11 cellular contexts compared by ENCODE assay signal in the genomic region with DNA sequence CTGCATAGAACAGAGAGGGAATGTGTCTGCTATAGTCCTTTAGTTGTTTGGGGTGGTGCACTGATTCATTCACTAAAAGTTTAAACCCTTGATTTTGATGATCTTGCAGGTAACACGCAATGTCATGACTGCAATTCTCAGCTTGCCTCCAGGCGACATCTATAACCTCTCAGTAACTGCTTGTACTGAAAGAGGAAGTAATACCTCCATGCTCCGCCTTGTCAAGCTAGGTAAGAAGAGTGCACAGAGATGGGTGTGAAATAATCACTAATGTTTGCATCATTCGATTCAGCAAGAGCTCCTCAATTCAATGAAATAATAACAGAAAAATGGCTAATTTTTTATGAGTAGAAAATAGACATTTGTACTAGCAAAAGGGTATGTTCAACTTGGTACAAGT.
DNase-seq lines count a peak whose midpoint lies in the region; ATAC-seq and TF ChIP-seq lines count a peak whose summit lies in the region.
"Had no signal": no experiment of that assay in that cellular context is flagged by ENCODE, and none has a peak within 500 bp of the region (broad histone marks: within the 10 kb centered on the region; RNA-seq: fewer than 3 reads in every experiment).

No MANE protein-coding gene starts in this region.

- peaks cover 8% of the 10 kb centered on the region for H3K4me1 ChIP-seq in OCI-LY1 (ENCODE audit: insufficient read depth, low read length, severe bottlenecking)

- H3K4me1 Mint-ChIP-seq in activated T-helper 1 cell treated with anti-CD3 and anti-CD28 coated beads, Interleukin-12 subunit alpha, Interleukin-12 subunit beta, Interleukin-2, Interleukin-4 antibody, amounts not matched to agents 30 ng/mL and 10 ng/mL and 1 ng/mL, durations not matched to agents 14 hours and 24 hours and 36 hours (ENCODE audit: low read depth): no peaks in the 10 kb centered on the region

- H3K9me2 ChIP-seq in OCI-LY1 (ENCODE audit: low read depth, low read length): no peaks in the 10 kb centered on the region

- TF ChIP-seq CTCF in GM12864 (IDR thresholded peaks at IDR 0.05; ENCODE audit: low read depth, low read length, missing control alignments) (peak; percentile 40), OCI-LY1 (IDR thresholded peaks at IDR 0.05; ENCODE audit: low read length) (peak; percentile 14; the same call in 1 of the 2 replicates)

- no peaks in the 10 kb centered on the region for H3K36me3 ChIP-seq in OCI-LY1 (ENCODE audit: insufficient read depth, low read length)
- H3K36me3 ChIP-seq: BLaER1 had no signal

- H3K27ac Mint-ChIP-seq in activated T-helper 1 cell treated with anti-CD3 and anti-CD28 coated beads, Interleukin-12 subunit alpha, Interleukin-12 subunit beta, Interleukin-2, Interleukin-4 antibody, amounts not matched to agents 30 ng/mL and 10 ng/mL and 1 ng/mL, durations not matched to agents 14 hours and 24 hours and 36 hours: no peak overlapping the region
- H3K27ac Mint-ChIP-seq: activated naive CD4-positive, alpha-beta T cell treated with anti-CD3 and anti-CD28 coated beads, Interleukin-2, amount 50 U/mL, for 24 hours had no signal

- H3K4me3 ChIP-seq in GM12864 (ENCODE audit: low read depth, low read length) (no peak overlapping the region), OCI-LY1 (ENCODE audit: low read depth, low read length, poor library complexity, severe bottlenecking) (no peak overlapping the region)
- H3K4me3 ChIP-seq: BLaER1 had no signal

- H3K4me2 ChIP-seq in OCI-LY1 (ENCODE audit: low read length): no peak overlapping the region
- H3K4me2 ChIP-seq: BLaER1 had no signal

- no peaks in the 10 kb centered on the region for H3K9me3 Mint-ChIP-seq in activated T-helper 1 cell treated with anti-CD3 and anti-CD28 coated beads, Interleukin-12 subunit alpha, Interleukin-12 subunit beta, Interleukin-2, Interleukin-4 antibody, amounts not matched to agents 30 ng/mL and 10 ng/mL and 1 ng/mL, durations not matched to agents 14 hours and 24 hours and 36 hours
- H3K9me3 Mint-ChIP-seq: neural crest cell had no signal

- H4K20me1 ChIP-seq in OCI-LY1 (ENCODE audit: insufficient read depth, low read length): no peaks in the 10 kb centered on the region
- H4K20me1 ChIP-seq: BLaER1 had no signal

- H2AFZ ChIP-seq in OCI-LY1 (ENCODE audit: low read length): no peak overlapping the region

- H3K27me3 Mint-ChIP-seq in activated T-helper 1 cell treated with anti-CD3 and anti-CD28 coated beads, Interleukin-12 subunit alpha, Interleukin-12 subunit beta, Interleukin-2, Interleukin-4 antibody, amounts not matched to agents 30 ng/mL and 10 ng/mL and 1 ng/mL, durations not matched to agents 14 hours and 24 hours and 36 hours (ENCODE audit: insufficient read depth): peaks cover 24% of the 10 kb centered on the region

- H3K9ac ChIP-seq in OCI-LY1 (ENCODE audit: low read length): no peak overlapping the region
- H3K9ac ChIP-seq: BLaER1 had no signal

- ATAC-seq in GM19452 (IDR thresholded peaks at IDR 0.05; ENCODE audit: unreplicated experiment) (peak; percentile 100), HG03064 (IDR thresholded peaks at IDR 0.05; ENCODE audit: low read depth, unreplicated experiment) (peak; percentile 97)

- H3F3A ChIP-seq in OCI-LY1 (ENCODE audit: insufficient read depth, low read length): no peaks in the 10 kb centered on the region

- H3K79me2 ChIP-seq in OCI-LY1 (ENCODE audit: insufficient read depth, low read length): no peaks in the 10 kb centered on the region

- no peak overlapping the region for H3K27ac ChIP-seq in OCI-LY1 (ENCODE audit: low read depth, low read length, poor library complexity, severe bottlenecking)
- H3K27ac ChIP-seq: BLaER1 had no signal

- H3K36me3 Mint-ChIP-seq in activated T-helper 1 cell treated with anti-CD3 and anti-CD28 coated beads, Interleukin-12 subunit alpha, Interleukin-12 subunit beta, Interleukin-2, Interleukin-4 antibody, amounts not matched to agents 30 ng/mL and 10 ng/mL and 1 ng/mL, durations not matched to agents 14 hours and 24 hours and 36 hours (ENCODE audit: low read depth): no peaks in the 10 kb centered on the region

- no peak overlapping the region for H3K4me3 Mint-ChIP-seq in activated T-helper 1 cell treated with anti-CD3 and anti-CD28 coated beads, Interleukin-12 subunit alpha, Interleukin-12 subunit beta, Interleukin-2, Interleukin-4 antibody, amounts not matched to agents 30 ng/mL and 10 ng/mL and 1 ng/mL, durations not matched to agents 14 hours and 24 hours and 36 hours
- H3K4me3 Mint-ChIP-seq: activated naive CD4-positive, alpha-beta T cell treated with anti-CD3 and anti-CD28 coated beads, Interleukin-2, amount 50 U/mL, for 24 hours; neural crest cell had no signal

- intact Hi-C loops in activated T-helper 1 cell treated with anti-CD3 and anti-CD28 coated beads, Interleukin-12 subunit alpha, Interleukin-12 subunit beta, Interleukin-2, Interleukin-4 antibody, amounts not matched to agents 30 ng/mL and 10 ng/mL and 1 ng/mL, durations not matched to agents 14 hours and 24 hours and 36 hours (cut with micrococcal nuclease): no loop called here

- H3K27me3 ChIP-seq in OCI-LY1 (ENCODE audit: insufficient read depth, low read length): no peaks in the 10 kb centered on the region
- H3K27me3 ChIP-seq: BLaER1 had no signal

- no peaks in the 10 kb centered on the region for H3K9me3 ChIP-seq in OCI-LY1 (ENCODE audit: low read length)
- H3K9me3 ChIP-seq: BLaER1 had no signal

- DNase-seq in GM12864 (ENCODE audit: low read depth) (peak; percentile 82), GM19240 (ENCODE audit: insufficient read length, low spot score) (no peak), GDM1 (lab: John Stamatoyannopoulos, UW) (no peak), occipital lobe (lab: John Stamatoyannopoulos, UW) (no peak)
- no peak for DNase-seq in activated T-helper 1 cell treated with anti-CD3 and anti-CD28 coated beads, Interleukin-12 subunit alpha, Interleukin-12 subunit beta, Interleukin-2, Interleukin-4 antibody, amounts not matched to agents 30 ng/mL and 10 ng/mL and 1 ng/mL, durations not matched to agents 14 hours and 24 hours and 36 hours (ENCODE audit: low spot score)
